15 cellular contexts compared by ENCODE assay signal in the genomic region with DNA sequence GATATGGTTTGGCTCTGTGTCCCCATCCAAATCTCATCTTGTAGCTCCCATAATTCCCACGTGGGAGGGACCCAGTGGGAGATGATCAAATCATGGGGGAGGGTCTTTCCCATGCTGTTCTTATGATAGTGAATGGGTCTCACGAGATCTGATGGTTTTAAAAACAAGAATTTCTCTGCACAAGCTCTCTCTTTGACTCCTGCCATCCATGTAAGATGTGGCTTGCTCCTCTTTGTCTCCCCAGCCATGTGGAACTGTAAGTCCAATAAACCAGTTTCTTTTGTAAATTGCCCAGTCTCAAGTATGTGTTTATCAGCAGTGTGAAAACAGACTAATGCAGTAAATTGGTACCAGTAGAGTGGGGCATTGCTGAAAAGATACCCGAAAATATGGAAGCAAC.
A peak's percentile ranks its signal among the peaks of the same experiment; 100 is the strongest.
DNase-seq lines count a peak whose midpoint lies in the region; ATAC-seq, FAIRE-seq and TF ChIP-seq lines count a peak whose summit lies in the region.
"Had no signal": no experiment of that assay in that cellular context is flagged by ENCODE, and none has a peak within 500 bp of the region (broad histone marks: within the 10 kb centered on the region; RNA-seq: fewer than 3 reads in every experiment).

No MANE protein-coding gene starts in this region.

- no peaks in the 10 kb centered on the region for H3K27me3 ChIP-seq in AG04450 (ENCODE audit: control insufficient read depth, insufficient read depth, low read length)
- no peaks in the 10 kb centered on the region for H3K27me3 ChIP-seq in OCI-LY3 (ENCODE audit: low read depth, low read length)
- no peaks in the 10 kb centered on the region for H3K27me3 ChIP-seq in endothelial cell of umbilical vein (ENCODE audit: control insufficient read depth in 2 of 2, insufficient read depth in 2 of 2, low read length in 2 of 2)

- H3K9me3 ChIP-seq in AG04450 (ENCODE audit: control insufficient read depth, insufficient read depth, low read length) (peaks cover 9% of the 10 kb centered on the region; the same call in 1 of the 2 replicates), OCI-LY3 (ENCODE audit: insufficient read depth, low read length) (no peaks in the 10 kb centered on the region), endothelial cell of umbilical vein (replicated peaks; ENCODE audit: control insufficient read depth, insufficient read depth, low read length) (no peaks in the 10 kb centered on the region)

- H3K4me2 ChIP-seq in OCI-LY3 (ENCODE audit: low read length) (peak overlapping the region; percentile 49; the same call in 1 of the 2 replicates), endothelial cell of umbilical vein (ENCODE audit: insufficient read depth, low read length) (no peak overlapping the region)

- no peaks in the 10 kb centered on the region for H4K20me1 ChIP-seq in OCI-LY3 (ENCODE audit: insufficient read depth, low read length)
- H4K20me1 ChIP-seq in endothelial cell of umbilical vein (replicated peaks; ENCODE audit: control insufficient read depth, extremely low read depth, insufficient read depth, low read length): no peaks in the 10 kb centered on the region

- H3K9ac ChIP-seq in OCI-LY3 (ENCODE audit: low read length) (no peak overlapping the region), endothelial cell of umbilical vein (replicated peaks; ENCODE audit: extremely low read depth, insufficient read depth, low read length) (no peak overlapping the region)

- DNase-seq in AG04450 (ENCODE audit: low read depth, low spot score): no peak
- DNase-seq in endothelial cell of umbilical vein (ENCODE audit: low read depth, low spot score): no peak
- DNase-seq in urothelium cell line (ENCODE audit: low spot score): no peak
- no peak for DNase-seq in SHP77 (lab: John Stamatoyannopoulos, UW)
- DNase-seq: CD4-positive, alpha-beta T cell; DMS153; DMS79; GDM1; H9 had no signal

- H3K36me3 ChIP-seq in OCI-LY3 (replicated peaks; ENCODE audit: low read depth, low read length): peaks cover 9% of the 10 kb centered on the region
- H3K36me3 ChIP-seq in endothelial cell of umbilical vein (ENCODE audit: control insufficient read depth in 2 of 2, extremely low read depth in 1 of 2, insufficient read depth in 2 of 2, low read length in 2 of 2): no peaks in the 10 kb centered on the region

- BruUV-seq in endothelial cell of umbilical vein (replicated peaks; lab: Mats Ljungman, UMichigan): no TSS peak

- TF ChIP-seq CTCF in AG04450 (IDR thresholded peaks at IDR 0.05; ENCODE audit: low read depth, low read length) (no peak), OCI-LY3 (IDR thresholded peaks at IDR 0.05; ENCODE audit: low read depth, low read length) (no peak), endothelial cell of umbilical vein (IDR thresholded peaks at IDR 0.05; ENCODE audit: extremely low read depth in 1 of 2, insufficient read depth in 1 of 2, low read depth in 1 of 2, low read length in 2 of 2) (no peak)

- H3K27ac ChIP-seq in AG04450 (ENCODE audit: low read depth, low read length): peak overlapping the region; percentile 99
- H3K27ac ChIP-seq in OCI-LY3 (ENCODE audit: low read length): peak overlapping the region; percentile 81
- H3K27ac ChIP-seq in endothelial cell of umbilical vein (ENCODE audit: insufficient read depth, low read depth, low read length): no peak overlapping the region
- H3K27ac ChIP-seq: C4-2B had no signal

- H3K9me1 ChIP-seq in endothelial cell of umbilical vein (replicated peaks; ENCODE audit: control insufficient read depth, extremely low read depth, insufficient read depth, low read length): no peaks in the 10 kb centered on the region

- no peak for TF ChIP-seq POLR2A in endothelial cell of umbilical vein (IDR thresholded peaks at IDR 0.05; ENCODE audit: low read depth, low read length)

- POLR2A ChIA-PET in AG04450 (lab: Yijun Ruan, JAX): no interaction called here
- POLR2A ChIA-PET in endothelial cell of umbilical vein (lab: Charles Lee): no interaction called here

- H3K4me3 ChIP-seq in AG04450 (ENCODE audit: low read depth, low read length): no peak overlapping the region
- no peak overlapping the region for H3K4me3 ChIP-seq in OCI-LY3 (ENCODE audit: low read length)
- H3K4me3 ChIP-seq in endothelial cell of umbilical vein (replicated peaks in 1 of 3; ENCODE audit: insufficient read depth in 1 of 3, low read depth in 1 of 3, low read length in 3 of 3): no peak overlapping the region

- peaks cover 33% of the 10 kb centered on the region for H3K4me1 ChIP-seq in OCI-LY3 (ENCODE audit: low read length)
- peaks cover 2% of the 10 kb centered on the region for H3K4me1 ChIP-seq in endothelial cell of umbilical vein (ENCODE audit: control insufficient read depth, extremely low read depth, insufficient read depth, low read length)

- dilution Hi-C loops in endothelial cell of umbilical vein (cut with MboI; ENCODE audit: extremely low pct_ligation_motif_present, low sequenced_read_pairs): no loop called here

- FAIRE-seq in endothelial cell of umbilical vein (lab: Jason Lieb, UNC) (peak; percentile 15), urothelium cell line (lab: Jason Lieb, UNC) (peak; percentile 83)
- FAIRE-seq: GM12892, GM18507, H1 had no signal

- H2AFZ ChIP-seq in OCI-LY3 (ENCODE audit: low read depth, low read length) (no peak overlapping the region), endothelial cell of umbilical vein (ENCODE audit: low read depth, low read length) (no peak overlapping the region)

- intact Hi-C loops in endothelial cell of umbilical vein (cut with micrococcal nuclease): no loop called here

- H3K79me2 ChIP-seq in OCI-LY3 (ENCODE audit: low read length) (no peaks in the 10 kb centered on the region), endothelial cell of umbilical vein (ENCODE audit: control insufficient read depth, insufficient read depth, low read length) (no peaks in the 10 kb centered on the region)

- no peak for ATAC-seq in GM19328 (IDR thresholded peaks at IDR 0.05; ENCODE audit: unreplicated experiment)

- CTCF ChIA-PET in AG04450 (lab: Charles Lee) (interaction anchor here (0.6 to 2.4 kb wide), 5 partner anchors 13 to 230 kb away, joined by 4 to 10 read pairs (median 5); no protein-coding TSS in a partner anchor), endothelial cell of umbilical vein (lab: Charles Lee) (interaction anchor here (0.6 to 1.0 kb wide), 2 partner anchors 157 to 230 kb away, joined by 3 read pairs; no protein-coding TSS in a partner anchor)

TF ChIP-seq in endothelial cell of umbilical vein, 7 proteins besides CTCF, POLR2A, EP300 and RAD21:
- no peak for TF ChIP-seq GATA2 (IDR thresholded peaks at IDR 0.05; ENCODE audit: insufficient read depth, insufficient read length, low read depth, low read length)
- TF ChIP-seq FOS (IDR thresholded peaks at IDR 0.05; ENCODE audit: borderline replicate concordance, insufficient read depth, low read length): no peak
- no peak for TF ChIP-seq JUN (IDR thresholded peaks at IDR 0.05; ENCODE audit: borderline replicate concordance, insufficient read depth, insufficient read length, low read depth)
- no peak for TF ChIP-seq EZH2 (IDR thresholded peaks at IDR 0.05; ENCODE audit: borderline replicate concordance, low read depth, low read length, severe bottlenecking)
- no peak for TF ChIP-seq MAX (IDR thresholded peaks at IDR 0.05; ENCODE audit: insufficient read depth, insufficient read length)
- no peak for TF ChIP-seq POLR2AphosphoS5 (IDR thresholded peaks at IDR 0.05; ENCODE audit: insufficient read depth, low read depth, low read length)
- no peak for TF ChIP-seq MYC (IDR thresholded peaks at IDR 0.05; ENCODE audit: low read depth, low read length)
TF ChIP-seq in endothelial cell of umbilical vein: peak in this region for 0.
